Comparison of ENCODE assay signal across 12 cellular contexts in the genomic region with DNA sequence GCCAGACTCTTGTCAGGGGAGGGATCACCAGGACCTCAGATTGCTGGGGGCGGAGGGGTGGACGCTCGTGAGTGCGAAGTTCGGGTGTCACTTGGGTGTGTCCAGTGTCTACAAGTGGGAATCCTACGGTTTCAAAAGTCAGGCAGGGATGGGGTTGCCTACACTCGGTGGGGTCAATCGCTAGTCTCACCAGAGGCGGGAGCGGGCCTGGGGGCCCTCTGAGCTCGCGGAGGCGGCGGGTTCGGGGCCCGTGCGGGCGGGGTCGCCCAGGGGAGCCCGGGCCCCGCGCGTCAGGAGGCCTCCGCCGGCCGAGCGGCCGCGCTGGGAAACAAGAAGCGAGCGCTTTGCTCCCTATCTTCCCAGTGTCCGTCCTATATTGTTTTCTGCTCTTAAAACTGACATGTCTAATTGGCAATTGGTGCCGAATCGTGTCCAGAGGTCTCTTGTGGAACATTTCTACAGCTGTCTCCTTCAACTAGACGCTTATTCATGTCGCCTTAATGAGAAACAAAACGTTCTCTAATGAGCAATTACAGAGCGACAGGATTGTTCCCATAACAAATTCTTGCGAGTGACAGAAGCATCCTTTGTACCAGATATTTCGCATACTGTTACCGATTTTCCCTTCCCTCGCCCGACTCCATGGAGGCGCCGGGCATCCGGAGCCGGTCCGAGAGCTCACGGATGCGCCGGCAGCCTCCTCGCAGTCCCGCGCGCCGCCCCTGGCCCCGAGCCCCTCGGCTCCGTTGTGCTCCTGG. TPM values are rescaled to one million over a fixed set of nuclear protein-coding genes. Genes with fewer than 3 reads are reported as not detected.
DNase-seq lines count a peak whose midpoint lies in the region; ATAC-seq, FAIRE-seq and TF ChIP-seq lines count a peak whose summit lies in the region.
"Had no signal": no experiment of that assay in that cellular context is flagged by ENCODE, and none has a peak within 500 bp of the region (broad histone marks: within the 10 kb centered on the region; RNA-seq: fewer than 3 reads in every experiment).

No MANE protein-coding gene starts in this region.

- no peaks in the 10 kb centered on the region for H3K36me3 Mint-ChIP-seq in H9 (ENCODE audit: insufficient read depth in 1 of 3, low read depth in 3 of 3)
- peaks cover 4% of the 10 kb centered on the region for H3K36me3 Mint-ChIP-seq in chondrocyte (ENCODE audit: low read depth)
- H3K36me3 Mint-ChIP-seq in naive thymus-derived CD8-positive, alpha-beta T cell = peaks cover 13 to 40% (median 28%) of the 10 kb centered on the region in 3 donors

- no peaks in the 10 kb centered on the region for H4K20me1 ChIP-seq in H9 (ENCODE audit: control insufficient read depth, insufficient read depth, insufficient read length)

- no peak overlapping the region for H2BK5ac ChIP-seq in H9 (ENCODE audit: insufficient read length, low read length)

- peak; percentile 21; the same call in 1 of the 3 replicates for TF ChIP-seq CTCF in H9 (conservative IDR thresholded peaks at IDR 0.05)
- TF ChIP-seq CTCF in chondrocyte (IDR thresholded peaks at IDR 0.05) = peak; percentile 41

- no peaks in the 10 kb centered on the region for H3K9me3 ChIP-seq in H9 (ENCODE audit: control insufficient read depth, low read depth, low read length)

- H2AFZ ChIP-seq in H9 (ENCODE audit: low read length) = no peak overlapping the region

- no peaks in the 10 kb centered on the region for H3K4me1 ChIP-seq in H9 (ENCODE audit: insufficient read depth, low read length)

- H2AK5ac ChIP-seq in H9 (ENCODE audit: insufficient read length, low read length) = no peak overlapping the region

- no peak overlapping the region for H4K91ac ChIP-seq in H9 (ENCODE audit: insufficient read length, low read depth, low read length)

- H4K8ac ChIP-seq in H9 (replicated peaks; ENCODE audit: insufficient read length, low read depth, low read length) = no peak overlapping the region

- peaks cover 100% of the 10 kb centered on the region for H3K27me3 Mint-ChIP-seq in H9 (ENCODE audit: low read depth)
- peaks cover 78% of the 10 kb centered on the region for H3K27me3 Mint-ChIP-seq in chondrocyte (ENCODE audit: low read depth)
- peaks cover 61 to 96% (median 78%) of the 10 kb centered on the region in 5 donors for H3K27me3 Mint-ChIP-seq in naive thymus-derived CD8-positive, alpha-beta T cell

- peaks cover 77% of the 10 kb centered on the region for H3K27me3 ChIP-seq in H9 (ENCODE audit: insufficient read depth, low read length)

- peak overlapping the region; percentile 49 for H3K4me2 ChIP-seq in H9 (ENCODE audit: insufficient read depth, insufficient read length, low read length)

- H3K23me2 ChIP-seq in H9 (ENCODE audit: insufficient read length, low read depth, low read length, poor library complexity, severe bottlenecking) = peaks cover 10% of the 10 kb centered on the region

- H3K14ac ChIP-seq in H9 (ENCODE audit: insufficient read depth, low read length) = no peak overlapping the region

- ATAC-seq in naive thymus-derived CD8-positive, alpha-beta T cell = no peak
- ATAC-seq in HG03039 (IDR thresholded peaks at IDR 0.05; ENCODE audit: unreplicated experiment) = no peak

- H3K9me3 Mint-ChIP-seq in H9 (peaks cover 3 to 6% of the 10 kb centered on the region in 2 experiments; a peak in 2 of 5 replicates), chondrocyte (ENCODE audit: low read depth) (no peaks in the 10 kb centered on the region)
- H3K9me3 Mint-ChIP-seq in naive thymus-derived CD8-positive, alpha-beta T cell = peaks cover 0 to 69% (median 28%) of the 10 kb centered on the region in 9 donors

- no CpG with 5 or more reads among the region's 59 CpGs for WGBS in H9 (ENCODE audit: extremely low coverage, insufficient read length, low lambda C conversion rate)

- no peak overlapping the region for H2BK15ac ChIP-seq in H9 (ENCODE audit: low read depth, low read length)

- peaks cover 29 to 61% of the 10 kb centered on the region in 2 experiments for H3K4me1 Mint-ChIP-seq in H9
- peaks cover 25% of the 10 kb centered on the region for H3K4me1 Mint-ChIP-seq in chondrocyte (ENCODE audit: low read depth)
- peaks cover 26 to 63% (median 38%) of the 10 kb centered on the region in 4 donors for H3K4me1 Mint-ChIP-seq in naive thymus-derived CD8-positive, alpha-beta T cell

- no peak overlapping the region for H3K9ac ChIP-seq in H9 (ENCODE audit: extremely low read depth, insufficient read length, low read length)

- in situ Hi-C loops in G401 (cut with HindIII; ENCODE audit: low sequenced_read_pairs) = no loop called here

- H2BK120ac ChIP-seq in H9 (ENCODE audit: low read depth, low read length, poor library complexity, severe bottlenecking) = no peak overlapping the region

- POLR2A ChIA-PET in naive thymus-derived CD8-positive, alpha-beta T cell (lab: Charles Lee) = no interaction called here

- FAIRE-seq in RCC 7860 (lab: Jason Lieb, UNC) = no peak

- H4K5ac ChIP-seq in H9 (ENCODE audit: insufficient read length, low read depth, low read length) = no peak overlapping the region

- no peak overlapping the region for H2BK12ac ChIP-seq in H9 (ENCODE audit: insufficient read length, low read depth, low read length)

- H3K4me3 Mint-ChIP-seq in H9 = peak overlapping the region; percentile 49 to 77
- H3K4me3 Mint-ChIP-seq in chondrocyte (ENCODE audit: unreplicated experiment) = no peak overlapping the region
- peak overlapping the region in 6 of 10 donors; percentile 19 to 60 (median 45) for H3K4me3 Mint-ChIP-seq in naive thymus-derived CD8-positive, alpha-beta T cell

- no peak overlapping the region for H3K4ac ChIP-seq in H9 (ENCODE audit: low read depth, low read length)

- no peak overlapping the region for H2BK20ac ChIP-seq in H9 (ENCODE audit: low read depth, low read length, poor library complexity, severe bottlenecking)

- no peak overlapping the region for H3T11ph ChIP-seq in H9 (ENCODE audit: low read length)

- H3K79me2 ChIP-seq in H9 (ENCODE audit: insufficient read depth, low read length) = no peaks in the 10 kb centered on the region

- H3K27ac Mint-ChIP-seq in H9 (no peak overlapping the region), chondrocyte (ENCODE audit: unreplicated experiment) (no peak overlapping the region)
- peak overlapping the region in 1 of 10 donors; percentile 44 for H3K27ac Mint-ChIP-seq in naive thymus-derived CD8-positive, alpha-beta T cell

- no peak overlapping the region for H3K27ac ChIP-seq in H9 (ENCODE audit: insufficient read length, low read depth, low read length)

- no peak overlapping the region for H3K18ac ChIP-seq in H9 (ENCODE audit: insufficient read length, low read depth, low read length)

- H3K23ac ChIP-seq in H9 (ENCODE audit: insufficient read length, low read depth, low read length) = no peak overlapping the region

- no peak overlapping the region for H3K56ac ChIP-seq in H9 (ENCODE audit: insufficient read length, low read depth, low read length)

- H3K79me1 ChIP-seq in H9 (ENCODE audit: insufficient read depth, low read depth, low read length, poor library complexity, severe bottlenecking) = no peaks in the 10 kb centered on the region

- DNase-seq in G401 (ENCODE audit: low spot score) (peak; percentile 40), H9 (no peak), chondrocyte (ENCODE audit: low spot score) (no peak), RCC 7860 (ENCODE audit: low spot score) (no peak), SHP77 treated with DMSO at 0.1 percent for 48 hours (lab: John Stamatoyannopoulos, UW) (no peak)
- no peak for DNase-seq in naive thymus-derived CD8-positive, alpha-beta T cell
- DNase-seq in activated CD4-positive, alpha-beta T cell treated with anti-CD3 and anti-CD28 coated beads for 48 hours = no peak
- DNase-seq: activated effector memory CD4-positive, alpha-beta T cell treated with anti-CD3 and anti-CD28 coated beads, Interleukin-2, amount 50 U/mL, for 16 hours; hippocampal formation; NCI-H2081 treated with DMSO at 0.1 percent for 48 hours; stimulated activated naive CD4-positive, alpha-beta T cell treated with Interleukin-2 at 50 U/mL for 16 hours had no signal

RNA-seq across cellular contexts. Expression of a gene that starts 11.9 kb away (rescaled TPM):
- total RNA-seq in G401 (2014; rRNA removed; shearing (Covaris generic)) = 2.7 and 3.8 TPM in 2 replicates
- total RNA-seq in H9 (2021) (0.11 TPM in 1 of 2 replicates, not detected in the other), chondrocyte (not detected in 3 replicates)
- not detected for total RNA-seq in naive thymus-derived CD8-positive, alpha-beta T cell
- polyA plus RNA-seq in naive thymus-derived CD8-positive, alpha-beta T cell = under 1 TPM in 1 of 3 donors, not detected in 2; 0.05 TPM
